12 cellular contexts compared by ENCODE assay signal in genomic region chr2:241598487-241598886, GRCh38. TPM values are rescaled to one million over a fixed set of nuclear protein-coding genes. Genes with fewer than 3 reads are reported as not detected.
A peak's percentile ranks its signal among the peaks of the same experiment; 100 is the strongest.
DNase-seq lines count a peak whose midpoint lies in the region; ATAC-seq, FAIRE-seq and TF ChIP-seq lines count a peak whose summit lies in the region.
"Had no signal": no experiment of that assay in that cellular context is flagged by ENCODE, and none has a peak within 500 bp of the region (broad histone marks: within the 10 kb centered on the region; RNA-seq: fewer than 3 reads in every experiment).

No MANE protein-coding gene starts in this region.

- ATAC-seq in heart right ventricle, result no peak
- no peak for ATAC-seq in HG03342 (IDR thresholded peaks at IDR 0.05; ENCODE audit: unreplicated experiment)

- H3K27me3 ChIP-seq in heart right ventricle (no peaks in the 10 kb centered on the region), OCI-LY3 (ENCODE audit: low read depth, low read length) (no peaks in the 10 kb centered on the region), uterus (no peaks in the 10 kb centered on the region)
- H3K27me3 ChIP-seq: ovary had no signal

- H3K4me3 ChIP-seq in heart right ventricle (no peak overlapping the region), OCI-LY3 (ENCODE audit: low read length) (no peak overlapping the region), epithelial cell of proximal tubule (ENCODE audit: low read depth, low read length) (no peak overlapping the region), uterus (no peak overlapping the region)
- H3K4me3 ChIP-seq: ovary had no signal

- no peaks in the 10 kb centered on the region for H3K9me3 ChIP-seq in heart right ventricle
- H3K9me3 ChIP-seq in OCI-LY3 (ENCODE audit: insufficient read depth, low read length), result no peaks in the 10 kb centered on the region
- H3K9me3 ChIP-seq in uterus, result no peaks in the 10 kb centered on the region
- H3K9me3 ChIP-seq: ovary had no signal

- H4K20me1 ChIP-seq in OCI-LY3 (ENCODE audit: insufficient read depth, low read length), result no peaks in the 10 kb centered on the region

- H3K9ac ChIP-seq in OCI-LY3 (ENCODE audit: low read length), result no peak overlapping the region

- no peak overlapping the region for H2AFZ ChIP-seq in OCI-LY3 (ENCODE audit: low read depth, low read length)

- FAIRE-seq in H54 (lab: Jason Lieb, UNC), result no peak
- FAIRE-seq: astrocyte had no signal

- no peaks in the 10 kb centered on the region for H3K79me2 ChIP-seq in OCI-LY3 (ENCODE audit: low read length)

- peaks cover 3 to 98% (median 31%) of the 10 kb centered on the region in 9 donors for H3K36me3 ChIP-seq in heart right ventricle
- H3K36me3 ChIP-seq in OCI-LY3 (replicated peaks; ENCODE audit: low read depth, low read length), result no peaks in the 10 kb centered on the region
- no peaks in the 10 kb centered on the region for H3K36me3 ChIP-seq in uterus
- H3K36me3 ChIP-seq: ovary had no signal

- intact Hi-C loops in heart right ventricle (cut with DNase I) (no loop called here), cardiac septum (cut with DNase I) (no loop called here), uterus (cut with DNase I; ENCODE audit: low total_unique reads) (no loop called here)

- H3K4me1 ChIP-seq in heart right ventricle (no peaks in the 10 kb centered on the region), OCI-LY3 (ENCODE audit: low read length) (no peaks in the 10 kb centered on the region), uterus (no peaks in the 10 kb centered on the region)

- WGBS in heart right ventricle, 2 donors, result 62 to 70% methylated on average over 1 of the region's 1 CpG

- TF ChIP-seq CTCF in heart right ventricle (IDR thresholded peaks at IDR 0.05), result peak in 5 of 9 donors; percentile 13 to 47 (median 31)
- TF ChIP-seq CTCF in OCI-LY3 (IDR thresholded peaks at IDR 0.05; ENCODE audit: low read depth, low read length), result peak; percentile 36
- peak; percentile 40 for TF ChIP-seq CTCF in epithelial cell of proximal tubule (conservative IDR thresholded peaks at IDR 0.05; ENCODE audit: low read depth, low read length)
- TF ChIP-seq CTCF in uterus (IDR thresholded peaks at IDR 0.05), result peak in 3 of 4 experiments; percentile 19 to 22 (median 22)

- TF ChIP-seq POLR2A in uterus (IDR thresholded peaks at IDR 0.05) (no peak), H54 (IDR thresholded peaks at IDR 0.05; ENCODE audit: low read depth, low read length) (no peak)

- H3K27ac ChIP-seq in heart right ventricle (no peak overlapping the region), OCI-LY3 (ENCODE audit: low read length) (no peak overlapping the region), uterus (no peak overlapping the region)
- H3K27ac ChIP-seq: ovary had no signal

- DNase-seq in heart right ventricle, result no peak
- DNase-seq in cardiac septum (ENCODE audit: low spot score), result no peak
- no peak for DNase-seq in epithelial cell of proximal tubule (ENCODE audit: low read depth)
- DNase-seq in uterus, result no peak
- no peak for DNase-seq in EL
- no peak for DNase-seq in H54 (ENCODE audit: insufficient read length, low spot score)
- DNase-seq: activated CD4-positive, alpha-beta T cell treated with anti-CD3 and anti-CD28 coated beads, Interleukin-2, amount 10 ng/mL, durations not matched to agents 7 days and 5 days; CD4-positive, alpha-beta T cell had no signal

- no peak overlapping the region for H3K4me2 ChIP-seq in OCI-LY3 (ENCODE audit: low read length)

RNA-seq across cellular contexts. Expression of gene THAP4, which starts 38.5 kb away (rescaled TPM):
- total RNA-seq in heart right ventricle (100 to 1,000 TPM in 1 of 10 donors, 10 to 100 TPM in 9; 68.7 to 101 (median 75.4) TPM), cardiac septum (73.2 TPM), epithelial cell of proximal tubule (42.4 and 73.8 TPM in 2 replicates), uterus (10 to 100 TPM; 21.2 to 42.7 (median 28.9) TPM)
- 10 to 100 TPM; 80.7 to 92.5 TPM for polyA plus RNA-seq in heart right ventricle

RNA-seq across cellular contexts. Expression of gene ATG4B, which starts 39.0 kb away (rescaled TPM):
- total RNA-seq in heart right ventricle, result 10 to 100 TPM; 34.7 to 52.1 (median 41.2) TPM
- polyA plus RNA-seq in heart right ventricle, result 10 to 100 TPM; 51.1 to 55.7 TPM
- 46.4 TPM for total RNA-seq in cardiac septum
- total RNA-seq in epithelial cell of proximal tubule, result 58.6 and 72.5 TPM in 2 replicates
- 10 to 100 TPM; 14.4 to 99.8 (median 56.7) TPM for total RNA-seq in uterus

RNA-seq across cellular contexts. Expression of gene BOK, which starts 39.9 kb away (rescaled TPM):
- total RNA-seq in heart right ventricle (10 to 100 TPM in 1 of 10 donors, 1 to 10 TPM in 9; 2.3 to 15.6 (median 3.3) TPM), cardiac septum (4.5 TPM), epithelial cell of proximal tubule (76.7 and 83.3 TPM in 2 replicates), uterus (10 to 100 TPM; 22.9 to 31.2 (median 26.4) TPM)
- polyA plus RNA-seq in heart right ventricle, result 10 to 100 TPM in 1 of 2 donors, 1 to 10 TPM in 1; 1.6 to 10.3 TPM
- total RNA-seq: activated CD4-positive, alpha-beta T cell treated with anti-CD3 and anti-CD28 coated beads, Interleukin-2, amount 10 ng/mL, durations not matched to agents 7 days and 5 days; CD4-positive, alpha-beta T cell had no signal
